8 cellular contexts compared by ENCODE assay signal in genomic region chr13:109785141-109785891, GRCh38. TPM values are rescaled to one million over a fixed set of nuclear protein-coding genes. Genes with fewer than 3 reads are reported as not detected.
DNase-seq lines count a peak whose midpoint lies in the region; ATAC-seq and TF ChIP-seq lines count a peak whose summit lies in the region.

No MANE protein-coding gene starts in this region.

- H3K36me3 ChIP-seq in KMS-11 (ENCODE audit: insufficient read depth) (no peaks in the 10 kb centered on the region), right lobe of liver (peaks cover 0 to 25% (median 10%) of the 10 kb centered on the region in 4 donors)

- whole genome bisulfite sequencing in right lobe of liver (ENCODE audit: insufficient coverage, low coverage, low lambda C conversion rate, missing lambda C conversion rate), result 0% methylated on average over 3 of the region's 98 CpGs

- peak overlapping the region; percentile 14; the same call in 1 of the 2 replicates for H2AFZ ChIP-seq in KMS-11 (ENCODE audit: low read depth)

- no peaks in the 10 kb centered on the region for H4K20me1 ChIP-seq in KMS-11 (ENCODE audit: insufficient read depth)

- H3K9me3 ChIP-seq in right lobe of liver, result no peaks in the 10 kb centered on the region

- intact Hi-C loops in right lobe of liver (cut with DNase I), result loop anchor here (5.0 to 10.0 kb wide), 2 partner anchors 68 to 641 kb away; no protein-coding TSS in a partner anchor

- H3K4me3 ChIP-seq in KMS-11 (IDR thresholded peaks at IDR 0.05; ENCODE audit: insufficient read depth, low read depth, low read length) (no peak overlapping the region), right lobe of liver (peak overlapping the region; percentile 60 to 67 (median 67))

- in situ Hi-C loops in Caki2 (cut with HindIII; ENCODE audit: low pct_unique_long_range_greater_than_20kb, low sequenced_read_pairs), result no loop called here

- H3K4me1 ChIP-seq in KMS-11 (ENCODE audit: low read depth, poor library complexity, severe bottlenecking), result peaks cover 9% of the 10 kb centered on the region
- H3K4me1 ChIP-seq in right lobe of liver, result peaks cover 0 to 27% (median 6%) of the 10 kb centered on the region in 4 donors

- no peaks in the 10 kb centered on the region for H3K79me2 ChIP-seq in KMS-11 (ENCODE audit: insufficient read depth, low read depth)

- H3K27ac ChIP-seq in KMS-11, result peak overlapping the region; percentile 38; the same call in 1 of the 2 replicates
- peak overlapping the region; percentile 78 to 98 (median 97) for H3K27ac ChIP-seq in right lobe of liver

- TF ChIP-seq CTCF in KMS-11 (conservative IDR thresholded peaks at IDR 0.05; ENCODE audit: low read depth, low read length), result no peak
- TF ChIP-seq CTCF in right lobe of liver (IDR thresholded peaks at IDR 0.05), result no peak

- ATAC-seq in right lobe of liver, result peak in 2 of 4 donors; percentile 6 to 7
- ATAC-seq in stimulated activated naive CD8-positive, alpha-beta T cell treated with anti-CD3 and anti-CD28 coated beads, Interleukin-15, Interleukin-2, amounts not matched to agents 100 U/mL and 50 U/mL, for 24 hours, result no peak
- no peak for ATAC-seq in HG02970 (IDR thresholded peaks at IDR 0.05; ENCODE audit: low FRiP score, unreplicated experiment)
- no peak for ATAC-seq in HG03097 (IDR thresholded peaks at IDR 0.05; ENCODE audit: low FRiP score, unreplicated experiment)

- no peaks in the 10 kb centered on the region for H3K27me3 ChIP-seq in KMS-11 (ENCODE audit: insufficient read depth, low read depth)
- H3K27me3 ChIP-seq in right lobe of liver, result no peaks in the 10 kb centered on the region

- no peak overlapping the region; the same call in 1 of the 2 replicates for H3K9ac ChIP-seq in KMS-11

- no peak for TF ChIP-seq POLR2A in right lobe of liver (IDR thresholded peaks at IDR 0.05)

- DNase-seq in Caki2 (ENCODE audit: low read depth), result peak; percentile 73
- peak; percentile 38 for DNase-seq in T-helper 9 cell
- DNase-seq in cerebellum (ENCODE audit: low spot score), result peak; percentile 35
- DNase-seq in right lobe of liver, result peak; percentile 64 to 74 (median 66)
- peak; percentile 51 for DNase-seq in stimulated activated naive CD8-positive, alpha-beta T cell treated with anti-CD3 and anti-CD28 coated beads, Interleukin-15, Interleukin-2, amounts not matched to agents 100 U/mL and 50 U/mL, for 24 hours

- H3K4me2 ChIP-seq in KMS-11, result no peak overlapping the region

RNA-seq across cellular contexts. Expression of gene IRS2, which starts 1.1 kb away (rescaled TPM):
- 18.1 and 21.2 TPM in 2 replicates for total RNA-seq in Caki2 (2014; rRNA removed; shearing (Covaris generic); ENCODE audit: low replicate concordance)
- total RNA-seq in cerebellum (8.3 TPM), right lobe of liver (10 to 100 TPM in 4 of 6 experiments, 1 to 10 TPM in 2; 8.8 to 26.0 (median 17.5) TPM)
